19 cellular contexts compared by ENCODE assay signal in the genomic region with DNA sequence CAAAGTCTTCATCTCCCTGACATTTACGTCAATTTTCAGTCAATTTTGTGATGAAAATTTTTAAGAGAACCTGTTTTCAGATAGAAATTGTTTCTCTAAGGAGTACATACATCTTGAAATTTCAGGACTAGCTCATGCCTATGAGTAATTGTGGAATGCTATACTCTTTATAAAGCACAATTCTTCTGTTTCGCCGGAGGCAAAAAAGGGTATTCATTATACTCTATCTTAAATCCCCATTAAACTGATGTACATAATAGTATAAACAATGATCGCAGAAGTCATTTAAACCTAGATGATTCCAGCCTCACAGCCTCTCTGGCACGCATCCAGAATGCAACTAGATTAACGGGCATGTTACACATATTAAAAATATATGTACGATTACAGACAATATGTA.
"Had no signal": no experiment of that assay in that cellular context is flagged by ENCODE, and none has a peak within 500 bp of the region (broad histone marks: within the 10 kb centered on the region; RNA-seq: fewer than 3 reads in every experiment).

No MANE protein-coding gene starts in this region.

- H3K36me3 ChIP-seq: lower lobe of right lung, neural progenitor cell, right lobe of liver, tibial artery had no signal

- H3K4me1 ChIP-seq: lower lobe of right lung, neural progenitor cell, right lobe of liver, tibial artery had no signal

- H3K4me3 ChIP-seq: lower lobe of right lung, neural progenitor cell, right lobe of liver, skin epidermis, tibial artery had no signal

- DNase-seq: activated CD4-positive, alpha-beta memory T cell treated with anti-CD3 and anti-CD28 coated beads, Interleukin-2, amount 10 ng/mL, durations not matched to agents 7 days and 5 days; activated CD4-positive, alpha-beta T cell treated with anti-CD3 and anti-CD28 coated beads, Interleukin-2, amount 10 ng/mL, durations not matched to agents 24 days and 14 days; activated CD8-positive, alpha-beta memory T cell treated with anti-CD3 and anti-CD28 coated beads, Interleukin-2, amount 10 ng/mL, durations not matched to agents 7 days and 5 days; activated gamma-delta T cell; activated T-cell treated with anti-CD3 and anti-CD28 coated beads for 4 hours; aorta; effector CD4-positive, alpha-beta T cell; erythroblast; foreskin fibroblast; immature natural killer cell; lower lobe of right lung; naive thymus-derived CD4-positive, alpha-beta T cell; posterior cingulate gyrus; right lobe of liver; stimulated activated CD4-positive, alpha-beta T cell treated with anti-CD3 and anti-CD28 coated beads, Interleukin-1b, Interleukin-23, amount 100 ng/mL, for 48 hours; stimulated activated naive CD8-positive, alpha-beta T cell treated with anti-CD3 and anti-CD28 coated beads, Interleukin-15, amount 100 ng/mL, for 72 hours; tibial artery had no signal

- H3K9me3 ChIP-seq: lower lobe of right lung, right lobe of liver, tibial artery had no signal

- H3K27me3 ChIP-seq: neural progenitor cell, right lobe of liver had no signal
